16 cellular contexts compared by ENCODE assay signal in genomic region chr9:21686738-21687137, GRCh38.
DNase-seq lines count a peak whose midpoint lies in the region; ATAC-seq and TF ChIP-seq lines count a peak whose summit lies in the region.
"Had no signal": no experiment of that assay in that cellular context is flagged by ENCODE, and none has a peak within 500 bp of the region (broad histone marks: within the 10 kb centered on the region; RNA-seq: fewer than 3 reads in every experiment).

No MANE protein-coding gene starts in this region.

- no peaks in the 10 kb centered on the region for H3K9me3 ChIP-seq in PC-3 (ENCODE audit: low read length)
- H3K9me3 ChIP-seq: BLaER1 treated with 17β-estradiol and CSF1 and Interleukin-3, amounts not matched to agents 10 nM and 100 nM; SJCRH30 had no signal

- H3K4me3 ChIP-seq in PC-3 (ENCODE audit: low read length): no peak overlapping the region
- no peak overlapping the region for H3K4me3 ChIP-seq in astrocyte of the spinal cord (ENCODE audit: low read depth, low read length)
- H3K4me3 ChIP-seq: BLaER1 treated with 17β-estradiol and CSF1 and Interleukin-3, amounts not matched to agents 10 nM and 100 nM; SJCRH30 had no signal

- no peak for ATAC-seq in PC-3
- ATAC-seq in HG03342 (IDR thresholded peaks at IDR 0.05; ENCODE audit: unreplicated experiment): no peak

- no TSS peak for BruUV-seq in PC-3 (replicated peaks; lab: Mats Ljungman, UMichigan)

- in situ Hi-C loops in astrocyte of the spinal cord (cut with HindIII; ENCODE audit: low sequenced_read_pairs): no loop called here

- no peaks in the 10 kb centered on the region for H3K27me3 ChIP-seq in PC-3 (ENCODE audit: low read length)
- H3K27me3 ChIP-seq: BLaER1 treated with 17β-estradiol and CSF1 and Interleukin-3, amounts not matched to agents 10 nM and 100 nM; SJCRH30 had no signal

- no peaks in the 10 kb centered on the region for H4K20me1 ChIP-seq in PC-3 (ENCODE audit: low read length)
- H4K20me1 ChIP-seq: BLaER1 treated with 17β-estradiol and CSF1 and Interleukin-3, amounts not matched to agents 10 nM and 100 nM had no signal

- CTCF ChIA-PET in PC-3 (lab: Charles Lee): no interaction called here

- H3K36me3 ChIP-seq in PC-3 (ENCODE audit: low read depth, low read length): no peaks in the 10 kb centered on the region
- H3K36me3 ChIP-seq: BLaER1 treated with 17β-estradiol and CSF1 and Interleukin-3, amounts not matched to agents 10 nM and 100 nM; SJCRH30 had no signal

- H3K4me3 Mint-ChIP-seq in activated naive CD8-positive, alpha-beta T cell: no peak overlapping the region
- H3K4me3 Mint-ChIP-seq in activated naive CD8-positive, alpha-beta T cell treated with anti-CD3 and anti-CD28 coated beads for 36 hours: no peak overlapping the region

- no peaks in the 10 kb centered on the region for H3K27me3 Mint-ChIP-seq in activated naive CD8-positive, alpha-beta T cell
- H3K27me3 Mint-ChIP-seq in activated naive CD8-positive, alpha-beta T cell treated with anti-CD3 and anti-CD28 coated beads for 36 hours: no peaks in the 10 kb centered on the region

- H3K4me1 Mint-ChIP-seq in activated naive CD8-positive, alpha-beta T cell (ENCODE audit: low read depth): peaks cover 77% of the 10 kb centered on the region
- peaks cover 70% of the 10 kb centered on the region for H3K4me1 Mint-ChIP-seq in activated naive CD8-positive, alpha-beta T cell treated with anti-CD3 and anti-CD28 coated beads for 36 hours

- POLR2A ChIA-PET in PC-3 (lab: Charles Lee; ENCODE audit: unreplicated experiment): no interaction called here

- no peak for DNase-seq in activated naive CD8-positive, alpha-beta T cell treated with anti-CD3 and anti-CD28 coated beads for 36 hours
- DNase-seq in PC-3 (no peak), astrocyte of the spinal cord (ENCODE audit: low read depth, low spot score) (peak; percentile 33), ureter (ENCODE audit: low spot score) (no peak), NCI-H345 treated with DMSO at 0.1 percent for 48 hours (lab: John Stamatoyannopoulos, UW; ENCODE audit: unreplicated experiment) (no peak)
- no peak for DNase-seq in activated CD8-positive, alpha-beta memory T cell treated with anti-CD3 and anti-CD28 coated beads, Interleukin-2, amount 50 U/mL, for 48 hours
- DNase-seq: CD8-positive, alpha-beta memory T cell; MV-4-11; NCI-H1417; NCI-H187 treated with DMSO at 0.1 percent for 48 hours; NCI-H446; NCI-H69 had no signal

- intact Hi-C loops in PC-3 (cut with micrococcal nuclease): no loop called here

- H3K9me2 ChIP-seq in PC-3 (replicated peaks; ENCODE audit: low read length): no peaks in the 10 kb centered on the region

- no peak for TF ChIP-seq CTCF in PC-3 (conservative IDR thresholded peaks at IDR 0.05; ENCODE audit: low read depth, low read length)
- TF ChIP-seq CTCF in astrocyte of the spinal cord (IDR thresholded peaks at IDR 0.05; ENCODE audit: low read depth, low read length): no peak

- H3K9ac ChIP-seq in PC-3 (ENCODE audit: low read length): peak overlapping the region; percentile 56
- H3K9ac ChIP-seq: BLaER1 treated with 17β-estradiol and CSF1 and Interleukin-3, amounts not matched to agents 10 nM and 100 nM had no signal

- H3F3A ChIP-seq in PC-3 (ENCODE audit: low read length, unreplicated experiment): peaks cover 18% of the 10 kb centered on the region

- peak overlapping the region; percentile 96 for H3K27ac ChIP-seq in PC-3 (ENCODE audit: low read length)
- H3K27ac ChIP-seq: BLaER1 treated with 17β-estradiol and CSF1 and Interleukin-3, amounts not matched to agents 10 nM and 100 nM; SJCRH30 had no signal

- peak overlapping the region; percentile 58; the same call in 1 of the 2 replicates for H3K4me2 ChIP-seq in PC-3 (ENCODE audit: low read length)
- H3K4me2 ChIP-seq: BLaER1 treated with 17β-estradiol and CSF1 and Interleukin-3, amounts not matched to agents 10 nM and 100 nM had no signal

- H3K36me3 Mint-ChIP-seq in activated naive CD8-positive, alpha-beta T cell: no peaks in the 10 kb centered on the region
- peaks cover 3% of the 10 kb centered on the region for H3K36me3 Mint-ChIP-seq in activated naive CD8-positive, alpha-beta T cell treated with anti-CD3 and anti-CD28 coated beads for 36 hours
- H3K36me3 Mint-ChIP-seq: CD8-positive, alpha-beta memory T cell had no signal

- H3K79me2 ChIP-seq in PC-3 (ENCODE audit: low read length): peaks cover 56% of the 10 kb centered on the region

- no peaks in the 10 kb centered on the region for H3K9me3 Mint-ChIP-seq in activated naive CD8-positive, alpha-beta T cell (ENCODE audit: low read depth)
- no peaks in the 10 kb centered on the region for H3K9me3 Mint-ChIP-seq in activated naive CD8-positive, alpha-beta T cell treated with anti-CD3 and anti-CD28 coated beads for 36 hours
- H3K9me3 Mint-ChIP-seq: CD8-positive, alpha-beta memory T cell had no signal

- peaks cover 85% of the 10 kb centered on the region for H3K4me1 ChIP-seq in PC-3 (ENCODE audit: insufficient read depth, low read length)
- H3K4me1 ChIP-seq: SJCRH30 had no signal

- peak overlapping the region; percentile 94 for H3K27ac Mint-ChIP-seq in activated naive CD8-positive, alpha-beta T cell
- H3K27ac Mint-ChIP-seq in activated naive CD8-positive, alpha-beta T cell treated with anti-CD3 and anti-CD28 coated beads for 36 hours: no peak overlapping the region
- H3K27ac Mint-ChIP-seq: CD8-positive, alpha-beta memory T cell had no signal

- H2AFZ ChIP-seq in PC-3 (ENCODE audit: low read length): no peak overlapping the region
